20 cellular contexts compared by ENCODE assay signal in the genomic region with DNA sequence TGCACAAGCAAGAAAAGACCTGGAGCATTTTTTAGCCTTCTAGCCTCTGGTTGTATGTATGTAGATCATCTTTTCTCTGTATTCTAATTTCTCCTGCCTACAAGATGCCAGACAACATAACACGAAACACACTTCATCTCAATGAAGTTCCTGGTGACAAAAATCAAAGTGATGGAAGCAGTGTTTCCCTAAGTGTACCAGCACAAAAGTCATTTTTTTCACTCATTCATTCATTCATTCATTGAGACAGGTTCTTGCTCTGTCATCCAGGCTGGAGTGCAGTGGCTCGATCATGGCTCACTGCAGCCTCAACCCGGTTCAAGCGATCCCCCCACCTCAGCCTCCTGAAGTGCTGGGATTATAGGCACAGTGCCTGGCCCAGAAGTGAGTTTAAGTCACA.
DNase-seq lines count a peak whose midpoint lies in the region; ATAC-seq, FAIRE-seq and TF ChIP-seq lines count a peak whose summit lies in the region.
"Had no signal": no experiment of that assay in that cellular context is flagged by ENCODE, and none has a peak within 500 bp of the region (broad histone marks: within the 10 kb centered on the region; RNA-seq: fewer than 3 reads in every experiment).

No MANE protein-coding gene starts in this region.

- POLR2A ChIA-PET in endothelial cell of umbilical vein (lab: Charles Lee), result no interaction called here
- POLR2A ChIA-PET in RWPE1 (lab: Yijun Ruan, JAX; ENCODE audit: low non-redundant PET), result no interaction called here

- H3K27me3 Mint-ChIP-seq in activated T-helper 1 cell treated with anti-CD3 and anti-CD28 coated beads, Interleukin-12 subunit alpha, Interleukin-12 subunit beta, Interleukin-2, Interleukin-4 antibody, amounts not matched to agents 30 ng/mL and 10 ng/mL and 1 ng/mL, durations not matched to agents 14 hours and 24 hours and 36 hours (ENCODE audit: insufficient read depth), result no peaks in the 10 kb centered on the region
- H3K27me3 Mint-ChIP-seq: CD4-positive, alpha-beta memory T cell had no signal

- TF ChIP-seq POLR2A in endothelial cell of umbilical vein (IDR thresholded peaks at IDR 0.05; ENCODE audit: low read depth, low read length), result no peak

- no peak overlapping the region for H3K4me2 ChIP-seq in endothelial cell of umbilical vein (ENCODE audit: insufficient read depth, low read length)

- peaks cover 17% of the 10 kb centered on the region for H3K4me1 Mint-ChIP-seq in stimulated activated effector memory CD8-positive, alpha-beta T cell treated with anti-CD3 and anti-CD28 coated beads, Interleukin-12 subunit alpha, Interleukin-12 subunit beta, amount 100 ng/mL, for 72 hours
- H3K4me1 Mint-ChIP-seq in activated T-helper 1 cell treated with anti-CD3 and anti-CD28 coated beads, Interleukin-12 subunit alpha, Interleukin-12 subunit beta, Interleukin-2, Interleukin-4 antibody, amounts not matched to agents 30 ng/mL and 10 ng/mL and 1 ng/mL, durations not matched to agents 14 hours and 24 hours and 36 hours (ENCODE audit: low read depth), result peaks cover 9% of the 10 kb centered on the region

- CTCF ChIA-PET in endothelial cell of umbilical vein (lab: Charles Lee) (no interaction called here), RWPE1 (lab: Yijun Ruan, JAX) (interaction anchor here (0.8 kb wide), 2 partner anchors 31 to 1458 kb away, joined by 3 read pairs; no protein-coding TSS in a partner anchor)

- intact Hi-C loops in endothelial cell of umbilical vein (cut with micrococcal nuclease), result no loop called here
- intact Hi-C loops in activated T-helper 1 cell treated with anti-CD3 and anti-CD28 coated beads, Interleukin-12 subunit alpha, Interleukin-12 subunit beta, Interleukin-2, Interleukin-4 antibody, amounts not matched to agents 30 ng/mL and 10 ng/mL and 1 ng/mL, durations not matched to agents 14 hours and 24 hours and 36 hours (cut with micrococcal nuclease), result no loop called here

- H3K79me2 ChIP-seq in endothelial cell of umbilical vein (ENCODE audit: control insufficient read depth, insufficient read depth, low read length), result no peaks in the 10 kb centered on the region

- TF ChIP-seq CTCF in endothelial cell of umbilical vein (IDR thresholded peaks at IDR 0.05; ENCODE audit: extremely low read depth in 1 of 2, insufficient read depth in 1 of 2, low read depth in 1 of 2, low read length in 2 of 2) (no peak), RWPE1 (conservative IDR thresholded peaks at IDR 0.05; ENCODE audit: low read depth) (no peak)

- H3K4me1 ChIP-seq in adipocyte (ENCODE audit: control insufficient read depth, insufficient read depth, low read length) (peaks cover 67% of the 10 kb centered on the region), endothelial cell of umbilical vein (ENCODE audit: control insufficient read depth, extremely low read depth, insufficient read depth, low read length) (peaks cover 9% of the 10 kb centered on the region)
- H3K4me1 ChIP-seq: Caco-2 had no signal

- ATAC-seq in stimulated activated effector memory CD8-positive, alpha-beta T cell treated with anti-CD3 and anti-CD28 coated beads, Interleukin-12 subunit alpha, Interleukin-12 subunit beta, amount 100 ng/mL, for 72 hours, result no peak
- ATAC-seq: GM12878 had no signal

- H3K9me1 ChIP-seq in endothelial cell of umbilical vein (replicated peaks; ENCODE audit: control insufficient read depth, extremely low read depth, insufficient read depth, low read length), result no peaks in the 10 kb centered on the region

- no peaks in the 10 kb centered on the region for H3K27me3 ChIP-seq in adipocyte (replicated peaks; ENCODE audit: control insufficient read depth, insufficient read depth, low read length)
- H3K27me3 ChIP-seq in endothelial cell of umbilical vein (ENCODE audit: control insufficient read depth in 2 of 2, insufficient read depth in 2 of 2, low read length in 2 of 2), result no peaks in the 10 kb centered on the region

- no peaks in the 10 kb centered on the region for H4K20me1 ChIP-seq in endothelial cell of umbilical vein (replicated peaks; ENCODE audit: control insufficient read depth, extremely low read depth, insufficient read depth, low read length)

- H3K9ac ChIP-seq in adipocyte (ENCODE audit: low read length) (peak overlapping the region; percentile 58), endothelial cell of umbilical vein (replicated peaks; ENCODE audit: extremely low read depth, insufficient read depth, low read length) (no peak overlapping the region)
- H3K9ac ChIP-seq: GM23248 had no signal

- peak; percentile 18 for FAIRE-seq in endothelial cell of umbilical vein (lab: Jason Lieb, UNC)
- FAIRE-seq: GM12878, GM19239, H1 had no signal

- H3K27ac ChIP-seq in endothelial cell of umbilical vein (ENCODE audit: insufficient read depth, low read depth, low read length) (no peak overlapping the region), RWPE1 (no peak overlapping the region)

- H3K9me3 Mint-ChIP-seq in stimulated activated effector memory CD8-positive, alpha-beta T cell treated with anti-CD3 and anti-CD28 coated beads, Interleukin-12 subunit alpha, Interleukin-12 subunit beta, amount 100 ng/mL, for 72 hours, result no peaks in the 10 kb centered on the region
- no peaks in the 10 kb centered on the region for H3K9me3 Mint-ChIP-seq in activated T-helper 1 cell treated with anti-CD3 and anti-CD28 coated beads, Interleukin-12 subunit alpha, Interleukin-12 subunit beta, Interleukin-2, Interleukin-4 antibody, amounts not matched to agents 30 ng/mL and 10 ng/mL and 1 ng/mL, durations not matched to agents 14 hours and 24 hours and 36 hours
- H3K9me3 Mint-ChIP-seq: CD4-positive, alpha-beta memory T cell had no signal

- BruUV-seq in endothelial cell of umbilical vein (replicated peaks; lab: Mats Ljungman, UMichigan), result no TSS peak

- H2AFZ ChIP-seq in endothelial cell of umbilical vein (ENCODE audit: low read depth, low read length), result no peak overlapping the region
- H2AFZ ChIP-seq: GM23248 had no signal

- dilution Hi-C loops in endothelial cell of umbilical vein (cut with MboI; ENCODE audit: extremely low pct_ligation_motif_present, low sequenced_read_pairs), result no loop called here

- no peak overlapping the region for H3K4me3 Mint-ChIP-seq in stimulated activated effector memory CD8-positive, alpha-beta T cell treated with anti-CD3 and anti-CD28 coated beads, Interleukin-12 subunit alpha, Interleukin-12 subunit beta, amount 100 ng/mL, for 72 hours
- no peak overlapping the region for H3K4me3 Mint-ChIP-seq in activated T-helper 1 cell treated with anti-CD3 and anti-CD28 coated beads, Interleukin-12 subunit alpha, Interleukin-12 subunit beta, Interleukin-2, Interleukin-4 antibody, amounts not matched to agents 30 ng/mL and 10 ng/mL and 1 ng/mL, durations not matched to agents 14 hours and 24 hours and 36 hours
- H3K4me3 Mint-ChIP-seq: CD4-positive, alpha-beta memory T cell had no signal

- H3K36me3 ChIP-seq in adipocyte (ENCODE audit: control insufficient read depth, insufficient read depth, low read length, severe bottlenecking), result peaks cover 17% of the 10 kb centered on the region
- peaks cover 8 to 24% of the 10 kb centered on the region in 2 experiments for H3K36me3 ChIP-seq in endothelial cell of umbilical vein (ENCODE audit: control insufficient read depth in 2 of 2, extremely low read depth in 1 of 2, insufficient read depth in 2 of 2, low read length in 2 of 2)

- peaks cover 30% of the 10 kb centered on the region for H3K36me3 Mint-ChIP-seq in stimulated activated effector memory CD8-positive, alpha-beta T cell treated with anti-CD3 and anti-CD28 coated beads, Interleukin-12 subunit alpha, Interleukin-12 subunit beta, amount 100 ng/mL, for 72 hours
- H3K36me3 Mint-ChIP-seq in activated T-helper 1 cell treated with anti-CD3 and anti-CD28 coated beads, Interleukin-12 subunit alpha, Interleukin-12 subunit beta, Interleukin-2, Interleukin-4 antibody, amounts not matched to agents 30 ng/mL and 10 ng/mL and 1 ng/mL, durations not matched to agents 14 hours and 24 hours and 36 hours (ENCODE audit: low read depth), result peaks cover 29% of the 10 kb centered on the region

- DNase-seq in adipocyte (ENCODE audit: low read depth), result no peak
- DNase-seq in endothelial cell of umbilical vein (ENCODE audit: low read depth, low spot score), result no peak
- DNase-seq in stimulated activated effector memory CD8-positive, alpha-beta T cell treated with anti-CD3 and anti-CD28 coated beads, Interleukin-12 subunit alpha, Interleukin-12 subunit beta, amount 100 ng/mL, for 72 hours (ENCODE audit: low spot score in 2 of 2), result no peak
- no peak for DNase-seq in RWPE1 (ENCODE audit: low spot score)
- no peak for DNase-seq in activated T-helper 1 cell treated with anti-CD3 and anti-CD28 coated beads, Interleukin-12 subunit alpha, Interleukin-12 subunit beta, Interleukin-2, Interleukin-4 antibody, amounts not matched to agents 30 ng/mL and 10 ng/mL and 1 ng/mL, durations not matched to agents 14 hours and 24 hours and 36 hours (ENCODE audit: low spot score)
- no peak for DNase-seq in cortex of kidney (lab: John Stamatoyannopoulos, UW)
- DNase-seq: 8988T; C1 segment of cervical spinal cord; Caco-2; CD4-positive, alpha-beta memory T cell; DMS 273 treated with DMSO at 0.1 percent for 48 hours; DMS79; EL; GDM1; GM23248; H7; HCEC 1CT had no signal

- H3K9me3 ChIP-seq in adipocyte (ENCODE audit: control insufficient read depth, low read length), result no peaks in the 10 kb centered on the region
- no peaks in the 10 kb centered on the region for H3K9me3 ChIP-seq in endothelial cell of umbilical vein (replicated peaks; ENCODE audit: control insufficient read depth, insufficient read depth, low read length)
- H3K9me3 ChIP-seq: Caco-2 had no signal

- no peak overlapping the region for H3K4me3 ChIP-seq in adipocyte (ENCODE audit: low read length)
- H3K4me3 ChIP-seq in endothelial cell of umbilical vein (replicated peaks in 1 of 3; ENCODE audit: insufficient read depth in 1 of 3, low read depth in 1 of 3, low read length in 3 of 3), result no peak overlapping the region
- H3K4me3 ChIP-seq: GM12878, GM23248 had no signal

- H3K27ac Mint-ChIP-seq in stimulated activated effector memory CD8-positive, alpha-beta T cell treated with anti-CD3 and anti-CD28 coated beads, Interleukin-12 subunit alpha, Interleukin-12 subunit beta, amount 100 ng/mL, for 72 hours, result peak overlapping the region; percentile 45
- no peak overlapping the region for H3K27ac Mint-ChIP-seq in activated T-helper 1 cell treated with anti-CD3 and anti-CD28 coated beads, Interleukin-12 subunit alpha, Interleukin-12 subunit beta, Interleukin-2, Interleukin-4 antibody, amounts not matched to agents 30 ng/mL and 10 ng/mL and 1 ng/mL, durations not matched to agents 14 hours and 24 hours and 36 hours

TF ChIP-seq in endothelial cell of umbilical vein, 7 proteins besides CTCF, POLR2A, EP300 and RAD21 (continues in another document):
- no peak for TF ChIP-seq EZH2 (IDR thresholded peaks at IDR 0.05; ENCODE audit: borderline replicate concordance, low read depth, low read length, severe bottlenecking)
- TF ChIP-seq, protein P1, sequence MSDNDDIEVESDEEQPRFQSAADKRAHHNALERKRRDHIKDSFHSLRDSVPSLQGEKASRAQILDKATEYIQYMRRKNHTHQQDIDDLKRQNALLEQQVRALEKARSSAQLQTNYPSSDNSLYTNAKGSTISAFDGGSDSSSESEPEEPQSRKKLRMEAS (IDR thresholded peaks at IDR 0.05; ENCODE audit: insufficient read depth, insufficient read length), result no peak
- TF ChIP-seq POLR2AphosphoS5 (IDR thresholded peaks at IDR 0.05; ENCODE audit: insufficient read depth, low read depth, low read length), result no peak
- no peak for TF ChIP-seq GATA2 (IDR thresholded peaks at IDR 0.05; ENCODE audit: insufficient read depth, insufficient read length, low read depth, low read length)
